ENCODE assay signal across 8 cellular contexts in genomic region chr17:82332669-82333278, GRCh38. TPM values are rescaled to one million over a fixed set of nuclear protein-coding genes. Genes with fewer than 3 reads are reported as not detected.
DNase-seq lines count a peak whose midpoint lies in the region; ATAC-seq, FAIRE-seq and TF ChIP-seq lines count a peak whose summit lies in the region.

No MANE protein-coding gene starts in this region.

- peak; percentile 28 for DNase-seq in NCI-H748 treated with DMSO at 0.1 percent for 48 hours (lab: John Stamatoyannopoulos, UW)
- DNase-seq in brain microvascular endothelial cell = no peak
- peak; percentile 81 for DNase-seq in kidney
- DNase-seq in stimulated activated naive CD8-positive, alpha-beta T cell treated with anti-CD3 and anti-CD28 coated beads, Interleukin-15, Interleukin-2, amounts not matched to agents 100 U/mL and 50 U/mL, for 24 hours = peak; percentile 37
- DNase-seq in stimulated activated CD4-positive, alpha-beta T cell treated with anti-CD3 and anti-CD28 coated beads, Interleukin-4, amount 100 ng/mL, for 4 hours = no peak
- no peak for DNase-seq in DMS79 treated with DMSO at 0.1 percent for 48 hours (lab: John Stamatoyannopoulos, UW)

- no peaks in the 10 kb centered on the region for H3K36me3 ChIP-seq in ES-I3 (ENCODE audit: insufficient read depth, low read length)
- no peaks in the 10 kb centered on the region for H3K36me3 ChIP-seq in brain microvascular endothelial cell (replicated peaks)
- no peaks in the 10 kb centered on the region for H3K36me3 ChIP-seq in kidney (ENCODE audit: control insufficient read depth in 1 of 2, insufficient read depth in 2 of 2, low read length in 2 of 2)

- H3K27me3 ChIP-seq in brain microvascular endothelial cell (replicated peaks) = peaks cover 21% of the 10 kb centered on the region

- intact Hi-C loops in kidney (cut with DNase I) = no loop called here

- H3K9ac ChIP-seq in ES-I3 (ENCODE audit: low read depth, low read length) (peak overlapping the region; percentile 10; the same call in 1 of the 2 replicates), kidney (ENCODE audit: low read length in 2 of 2) (no peak overlapping the region)

- H3K27ac ChIP-seq in brain microvascular endothelial cell (no peak overlapping the region), kidney (ENCODE audit: low read depth in 2 of 2, low read length in 2 of 2) (no peak overlapping the region)

- no peak for TF ChIP-seq CTCF in brain microvascular endothelial cell (IDR thresholded peaks at IDR 0.05; ENCODE audit: low read depth, low read length, missing control alignments)
- no peak for TF ChIP-seq CTCF in kidney (IDR thresholded peaks at IDR 0.05; ENCODE audit: borderline replicate concordance, extremely low read depth, insufficient read depth)

- H3K9me3 ChIP-seq in ES-I3 (ENCODE audit: control insufficient read depth, insufficient read depth, low read length) (no peaks in the 10 kb centered on the region), kidney (ENCODE audit: control insufficient read depth in 1 of 2, low read length in 2 of 2) (no peaks in the 10 kb centered on the region)

- H3K4me3 ChIP-seq in brain microvascular endothelial cell (ENCODE audit: low read depth, low read length) (peak overlapping the region; percentile 54), kidney (ENCODE audit: low read length in 2 of 2) (peak overlapping the region; percentile 47 to 54)

- no peak for ATAC-seq in stimulated activated naive CD8-positive, alpha-beta T cell treated with anti-CD3 and anti-CD28 coated beads, Interleukin-15, Interleukin-2, amounts not matched to agents 100 U/mL and 50 U/mL, for 24 hours
- ATAC-seq in GM19467 (IDR thresholded peaks at IDR 0.05; ENCODE audit: unreplicated experiment) = no peak

- no peak for FAIRE-seq in kidney (lab: Jason Lieb, UNC)

- in situ Hi-C loops in brain microvascular endothelial cell (cut with HindIII; ENCODE audit: low pct_ligation_motif_present, low sequenced_read_pairs) = loop anchor here (10.0 kb wide), 1 partner anchor 128 kb away; no protein-coding TSS in a partner anchor

- H3K4me1 ChIP-seq in ES-I3 (ENCODE audit: insufficient read depth, low read length) (peaks cover 12% of the 10 kb centered on the region), kidney (ENCODE audit: control insufficient read depth in 1 of 2, insufficient read depth in 1 of 2, low read depth in 1 of 2, low read length in 2 of 2) (peaks cover 16 to 37% of the 10 kb centered on the region in 2 donors)

RNA-seq across cellular contexts. Expression of gene SECTM1, which starts 0.8 kb away (rescaled TPM):
- 87.5 TPM for total RNA-seq in kidney
- 15.4 TPM for polyA plus RNA-seq in kidney (ENCODE audit: insufficient read depth, low read depth, low replicate concordance)

RNA-seq across cellular contexts. Expression of gene CD7, which starts 15.4 kb away (rescaled TPM):
- total RNA-seq in kidney = 9.2 TPM
- 1.0 TPM for polyA plus RNA-seq in kidney (ENCODE audit: insufficient read depth, low read depth, low replicate concordance)

RNA-seq across cellular contexts. Expression of gene TEX19, which starts 26.3 kb away (rescaled TPM):
- total RNA-seq in kidney = not detected
- polyA plus RNA-seq in kidney (ENCODE audit: insufficient read depth, low read depth, low replicate concordance) = not detected

RNA-seq across cellular contexts. Expression of gene UTS2R, which starts 38.8 kb away (rescaled TPM):
- not detected for total RNA-seq in kidney
- polyA plus RNA-seq in kidney (ENCODE audit: insufficient read depth, low read depth, low replicate concordance) = not detected

RNA-seq across cellular contexts. Expression of gene CSNK1D, which starts 59.3 kb away (rescaled TPM):
- 160 TPM for total RNA-seq in kidney
- polyA plus RNA-seq in kidney (ENCODE audit: insufficient read depth, low read depth, low replicate concordance) = 69.7 TPM

Comparison
In these comparisons a context has a peak if more than half of its experiments do, and no peak if none do; other contexts are left out.
1. DNase-seq: peak in NCI-H748 treated with DMSO at 0.1 percent for 48 hours (single experiment), kidney (single experiment) and stimulated activated naive CD8-positive, alpha-beta T cell treated with anti-CD3 and anti-CD28 coated beads, Interleukin-15, Interleukin-2, amounts not matched to agents 100 U/mL and 50 U/mL, for 24 hours (single experiment); none in brain microvascular endothelial cell (single experiment), stimulated activated CD4-positive, alpha-beta T cell treated with anti-CD3 and anti-CD28 coated beads, Interleukin-4, amount 100 ng/mL, for 4 hours (0 of 2) and DMS79 treated with DMSO at 0.1 percent for 48 hours (single experiment).